ENCODE assay signal across 8 cellular contexts in the genomic region with DNA sequence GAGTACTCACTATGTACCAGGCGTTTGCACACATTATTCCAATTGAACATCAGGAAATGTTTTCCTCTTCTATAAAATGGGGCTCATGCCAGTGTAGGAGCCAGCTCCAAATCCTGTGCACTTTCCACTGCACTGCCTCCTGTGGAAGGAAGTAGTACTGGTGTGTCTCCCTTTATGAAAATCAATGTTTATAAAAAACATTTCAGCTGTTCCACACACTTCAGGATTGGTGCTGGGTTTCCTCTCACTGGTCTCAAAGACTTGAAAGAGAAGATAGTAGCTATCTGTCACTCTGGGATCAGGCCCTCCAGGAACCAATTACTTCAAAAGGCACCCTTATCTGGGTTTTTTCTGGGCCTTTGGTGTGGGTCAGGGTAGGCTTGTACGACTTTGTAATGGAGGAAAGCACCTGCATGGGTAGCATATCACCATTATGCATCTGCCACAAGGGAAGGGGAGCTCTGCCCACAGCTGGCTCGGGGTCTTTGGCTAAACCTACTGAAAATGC. TPM values are rescaled to one million over a fixed set of nuclear protein-coding genes. Genes with fewer than 3 reads are reported as not detected.
A peak's percentile ranks its signal among the peaks of the same experiment; 100 is the strongest.
DNase-seq lines count a peak whose midpoint lies in the region; ATAC-seq and TF ChIP-seq lines count a peak whose summit lies in the region.

No MANE protein-coding gene starts in this region.

- peaks cover 19% of the 10 kb centered on the region for H3K36me3 ChIP-seq in thoracic aorta

- DNase-seq in activated CD4-positive, alpha-beta T cell treated with anti-CD3 and anti-CD28 coated beads, Interleukin-2, amount 10 ng/mL, durations not matched to agents 24 days and 14 days, result peak; percentile 68
- no peak for DNase-seq in activated CD4-positive, alpha-beta T cell treated with anti-CD3 and anti-CD28 coated beads, Interleukin-2, amount 50 U/mL, for 4 hours
- no peak for DNase-seq in T-helper 17 cell
- peak; percentile 50 for DNase-seq in fibroblast of the aortic adventitia (ENCODE audit: low read depth)
- no peak for DNase-seq in thoracic aorta (ENCODE audit: low spot score)
- no peak for DNase-seq in C1 segment of cervical spinal cord (lab: John Stamatoyannopoulos, UW)
- no peak for DNase-seq in NCI-H446 treated with DMSO at 0.1 percent for 48 hours (lab: John Stamatoyannopoulos, UW)

- peak overlapping the region; percentile 23 to 29 for H3K27ac ChIP-seq in thoracic aorta

- peaks cover 0 to 13% of the 10 kb centered on the region in 2 donors for H3K4me1 ChIP-seq in thoracic aorta (ENCODE audit: control insufficient read depth in 1 of 2, low read depth in 2 of 2)

- H3K4me3 Mint-ChIP-seq in activated CD4-positive, alpha-beta T cell treated with anti-CD3 and anti-CD28 coated beads, Interleukin-2, amount 10 ng/mL, durations not matched to agents 24 days and 14 days, result no peak overlapping the region
- no peak overlapping the region for H3K4me3 Mint-ChIP-seq in T-helper 17 cell

- H3K27me3 ChIP-seq in thoracic aorta (replicated peaks; ENCODE audit: insufficient read depth), result no peaks in the 10 kb centered on the region

- H3K4me1 Mint-ChIP-seq in activated CD4-positive, alpha-beta T cell treated with anti-CD3 and anti-CD28 coated beads, Interleukin-2, amount 10 ng/mL, durations not matched to agents 24 days and 14 days, result peaks cover 11% of the 10 kb centered on the region
- peaks cover 15% of the 10 kb centered on the region for H3K4me1 Mint-ChIP-seq in T-helper 17 cell

- ATAC-seq in T-helper 17 cell (peak; percentile 84), thoracic aorta (ENCODE audit: insufficient number of reproducible peaks, low FRiP score, low read depth) (no peak), GM21528 (IDR thresholded peaks at IDR 0.05; ENCODE audit: low FRiP score, unreplicated experiment) (no peak)

- intact Hi-C loops in activated CD4-positive, alpha-beta T cell treated with anti-CD3 and anti-CD28 coated beads, Interleukin-2, amount 10 ng/mL, durations not matched to agents 24 days and 14 days (cut with micrococcal nuclease), result no loop called here

- H3K9me3 ChIP-seq in T-helper 17 cell (ENCODE audit: control insufficient read depth, low read length, poor library complexity, severe bottlenecking) (no peaks in the 10 kb centered on the region), thoracic aorta (no peaks in the 10 kb centered on the region)

- H3K9me3 Mint-ChIP-seq in activated CD4-positive, alpha-beta T cell treated with anti-CD3 and anti-CD28 coated beads, Interleukin-2, amount 10 ng/mL, durations not matched to agents 24 days and 14 days, result no peaks in the 10 kb centered on the region

- H3K4me3 ChIP-seq in fibroblast of the aortic adventitia (ENCODE audit: low read depth, low read length), result no peak overlapping the region
- H3K4me3 ChIP-seq in thoracic aorta, result peak overlapping the region; percentile 17

- peak; percentile 67 for TF ChIP-seq CTCF in fibroblast of the aortic adventitia (IDR thresholded peaks at IDR 0.05; ENCODE audit: insufficient read depth, low read length)
- TF ChIP-seq CTCF in thoracic aorta (IDR thresholded peaks at IDR 0.05), result peak; percentile 64

- peak overlapping the region; percentile 29 for H3K27ac Mint-ChIP-seq in activated CD4-positive, alpha-beta T cell treated with anti-CD3 and anti-CD28 coated beads, Interleukin-2, amount 10 ng/mL, durations not matched to agents 24 days and 14 days
- H3K27ac Mint-ChIP-seq in T-helper 17 cell, result peak overlapping the region; percentile 86

- no peaks in the 10 kb centered on the region for H3K27me3 Mint-ChIP-seq in activated CD4-positive, alpha-beta T cell treated with anti-CD3 and anti-CD28 coated beads, Interleukin-2, amount 10 ng/mL, durations not matched to agents 24 days and 14 days
- H3K27me3 Mint-ChIP-seq in T-helper 17 cell, result no peaks in the 10 kb centered on the region

- peaks cover 80% of the 10 kb centered on the region for H3K36me3 Mint-ChIP-seq in activated CD4-positive, alpha-beta T cell treated with anti-CD3 and anti-CD28 coated beads, Interleukin-2, amount 10 ng/mL, durations not matched to agents 24 days and 14 days (ENCODE audit: low read depth)
- peaks cover 13% of the 10 kb centered on the region for H3K36me3 Mint-ChIP-seq in T-helper 17 cell (ENCODE audit: low read depth)

RNA-seq across cellular contexts. Expression of a gene that starts 32.5 kb away (rescaled TPM):
- 61.4 and 65.1 TPM in 2 replicates for total RNA-seq in activated CD4-positive, alpha-beta T cell treated with anti-CD3 and anti-CD28 coated beads, Interleukin-2, amount 10 ng/mL, durations not matched to agents 24 days and 14 days
- total RNA-seq in T-helper 17 cell (10 to 100 TPM; 42.1 to 49.8 TPM), fibroblast of the aortic adventitia (ENCODE audit: low replicate concordance) (24.0 and 47.8 TPM in 2 replicates), thoracic aorta (10 to 100 TPM; 32.9 to 39.2 TPM)

Comparison
In these comparisons a context has a peak if more than half of its experiments do, and no peak if none do; other contexts are left out.
1. DNase-seq: peak in activated CD4-positive, alpha-beta T cell treated with anti-CD3 and anti-CD28 coated beads, Interleukin-2, amount 10 ng/mL, durations not matched to agents 24 days and 14 days (single experiment) and fibroblast of the aortic adventitia (single experiment); none in activated CD4-positive, alpha-beta T cell treated with anti-CD3 and anti-CD28 coated beads, Interleukin-2, amount 50 U/mL, for 4 hours (0 of 2), T-helper 17 cell (0 of 3), thoracic aorta (single experiment), C1 segment of cervical spinal cord (0 of 14) and NCI-H446 treated with DMSO at 0.1 percent for 48 hours (single experiment).